In the genomic region with DNA sequence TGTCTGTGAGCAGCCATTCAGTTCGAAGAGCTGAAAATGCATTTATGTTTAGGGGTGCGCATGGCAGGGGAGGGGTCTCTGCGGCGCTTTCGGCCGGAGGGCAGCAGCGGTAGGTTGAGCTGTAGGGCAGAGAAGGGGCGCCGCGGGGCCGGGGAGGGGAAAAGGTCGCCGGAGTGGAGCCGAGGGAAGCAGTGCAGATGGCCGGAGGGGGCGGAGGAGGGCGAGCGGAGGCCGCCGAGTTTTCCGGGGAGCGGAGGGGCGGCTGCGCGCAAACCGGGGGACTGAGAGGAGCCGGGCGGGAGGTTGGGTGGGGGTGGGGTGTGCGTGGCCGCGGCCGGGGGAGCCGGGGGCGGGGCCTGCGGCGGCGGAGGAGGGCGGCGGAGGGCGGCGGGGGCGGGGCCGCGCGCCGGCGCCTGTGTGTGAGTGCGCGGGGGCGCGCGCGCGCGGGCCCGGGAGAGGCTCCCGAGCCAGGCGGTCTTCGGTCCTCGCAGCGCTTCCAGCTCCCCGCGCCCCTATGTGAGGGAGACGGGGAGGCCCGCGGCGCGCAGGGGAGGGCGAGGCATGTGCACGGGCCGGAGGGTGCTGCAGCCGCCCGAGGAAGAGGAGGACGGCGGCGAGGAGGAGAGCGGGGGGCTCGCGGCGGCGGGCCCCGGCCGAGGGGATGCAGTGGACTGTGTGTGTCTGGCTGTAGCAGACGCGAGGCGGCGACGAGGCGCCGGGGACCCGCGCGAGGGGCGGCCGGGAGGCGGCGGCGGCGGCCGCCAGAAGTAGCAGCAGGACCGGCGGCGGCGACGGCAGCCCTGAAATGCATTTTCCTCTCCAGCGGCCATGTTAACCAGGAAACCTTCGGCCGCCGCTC, we compare ENCODE assay signal across 8 cellular contexts. TPM values are rescaled to one million over a fixed set of nuclear protein-coding genes. Genes with fewer than 3 reads are reported as not detected.
DNase-seq lines count a peak whose midpoint lies in the region; ATAC-seq and TF ChIP-seq lines count a peak whose summit lies in the region.

DYRK2 (plus strand) TSS at position 440 of the 859 bp plus-strand sequence; CDS start at position 829, 389 bp downstream.

- H3K27ac Mint-ChIP-seq in activated CD4-positive, alpha-beta memory T cell treated with anti-CD3 and anti-CD28 coated beads for 36 hours: peak within 1 kb of the TSS; percentile 79

- peaks cover 4% of the 10 kb centered on the region for H3K27me3 ChIP-seq in ectodermal cell (ENCODE audit: control insufficient read depth, insufficient read depth, low read length, poor library complexity, severe bottlenecking)
- H3K27me3 ChIP-seq in lung (ENCODE audit: control insufficient read depth, insufficient read depth): no peaks in the 10 kb centered on the region

- H3K27me3 Mint-ChIP-seq in activated CD4-positive, alpha-beta memory T cell treated with anti-CD3 and anti-CD28 coated beads for 36 hours: no peaks in the 10 kb centered on the region

- no peak for DNase-seq in AG09309 (ENCODE audit: low read depth)
- peak; percentile 81 for DNase-seq in NCI-H510A treated with DMSO at 0.1 percent for 48 hours (lab: John Stamatoyannopoulos, UW)
- DNase-seq in activated CD4-positive, alpha-beta memory T cell treated with anti-CD3 and anti-CD28 coated beads for 36 hours: peak; percentile 75
- DNase-seq in lung (ENCODE audit: low spot score): peak; percentile 67
- peak; percentile 48 to 63 (median 54) for DNase-seq in stimulated activated CD4-positive, alpha-beta T cell treated with anti-CD3 and anti-CD28 coated beads, TNF-alpha, amount 100 ng/mL, for 4 hours (ENCODE audit: low read depth in 3 of 3)

- TF ChIP-seq CTCF in AG09309 (IDR thresholded peaks at IDR 0.05; ENCODE audit: control insufficient read depth, insufficient read depth, low read depth, low read length, missing control alignments) (peak; percentile 9), lung (IDR thresholded peaks at IDR 0.05; ENCODE audit: control extremely low read depth, extremely low read depth) (no peak)

- 0% methylated on average over 98 to 102 of the region's 109 CpGs for WGBS in ectodermal cell, 2 experiments
- WGBS in lung, 2 donors: 1% methylated on average over 63 to 108 of the region's 109 CpGs

- H3K9me3 ChIP-seq in ectodermal cell (ENCODE audit: control insufficient read depth, low read length): no peaks in the 10 kb centered on the region
- no peaks in the 10 kb centered on the region for H3K9me3 ChIP-seq in lung (ENCODE audit: control insufficient read depth in 2 of 2, insufficient read depth in 1 of 2, low read length in 1 of 2)

- intact Hi-C loops in activated CD4-positive, alpha-beta memory T cell treated with anti-CD3 and anti-CD28 coated beads for 36 hours (cut with micrococcal nuclease): loop anchor here (1.0 to 5.0 kb wide), 2 partner anchors 56 to 380 kb away; no protein-coding TSS in a partner anchor

- CTCF ChIA-PET in activated CD4-positive, alpha-beta memory T cell treated with anti-CD3 and anti-CD28 coated beads for 36 hours (lab: Charles Lee): interaction anchor here (0.7 to 3.7 kb wide), 8 partner anchors 10 to 364 kb away, joined by 3 to 19 read pairs (median 4); no protein-coding TSS in a partner anchor

- H3K36me3 ChIP-seq in ectodermal cell (ENCODE audit: control insufficient read depth, insufficient read depth, low read length) (no peaks in the 10 kb centered on the region), lung (ENCODE audit: control insufficient read depth in 2 of 2, insufficient read depth in 2 of 2, low read length in 2 of 2) (peaks cover 0 to 2% of the 10 kb centered on the region in 2 donors)

- no peaks in the 10 kb centered on the region for H3K9me3 Mint-ChIP-seq in activated CD4-positive, alpha-beta memory T cell treated with anti-CD3 and anti-CD28 coated beads for 36 hours

- H3K4me1 ChIP-seq in ectodermal cell (ENCODE audit: control insufficient read depth, insufficient read depth, low read length): peaks cover 12% of the 10 kb centered on the region
- peaks cover 5 to 7% of the 10 kb centered on the region in 2 donors for H3K4me1 ChIP-seq in lung (ENCODE audit: control insufficient read depth in 2 of 2, insufficient read depth in 2 of 2, low read length in 2 of 2)

- peaks cover 43% of the 10 kb centered on the region for H3K4me1 Mint-ChIP-seq in activated CD4-positive, alpha-beta memory T cell treated with anti-CD3 and anti-CD28 coated beads for 36 hours (ENCODE audit: low read depth)

- peak; percentile 54 for ATAC-seq in GM18867 (IDR thresholded peaks at IDR 0.05; ENCODE audit: unreplicated experiment)
- ATAC-seq in HG03095 (IDR thresholded peaks at IDR 0.05; ENCODE audit: unreplicated experiment): peak; percentile 51
- ATAC-seq in lung (ENCODE audit: insufficient read depth, low FRiP score): peak; percentile 56

- peaks cover 14% of the 10 kb centered on the region for H3K36me3 Mint-ChIP-seq in activated CD4-positive, alpha-beta memory T cell treated with anti-CD3 and anti-CD28 coated beads for 36 hours

- peak within 1 kb of the TSS; percentile 88 for H3K4me3 ChIP-seq in AG09309 (ENCODE audit: control insufficient read depth, low read depth, low read length)
- H3K4me3 ChIP-seq in ectodermal cell (ENCODE audit: insufficient read depth, low read depth, low read length): peak within 1 kb of the TSS; percentile 94
- peak within 1 kb of the TSS; percentile 79 for H3K4me3 ChIP-seq in lung

- POLR2A ChIA-PET in activated CD4-positive, alpha-beta memory T cell treated with anti-CD3 and anti-CD28 coated beads for 36 hours (lab: Charles Lee): interaction anchor here (0.6 to 2.8 kb wide), 3 partner anchors 328 to 1346 kb away, joined by 3 to 10 read pairs (median 3); partner anchors contain the start of genes CAND1 and HELB

- peak within 1 kb of the TSS; percentile 95 for H3K27ac ChIP-seq in ectodermal cell (ENCODE audit: insufficient read depth, low read depth, low read length, poor library complexity, severe bottlenecking)
- peak within 1 kb of the TSS; percentile 93 to 97 for H3K27ac ChIP-seq in lung (ENCODE audit: low read depth in 1 of 2, low read length in 1 of 2)

- peak within 1 kb of the TSS; percentile 85 for H3K4me3 Mint-ChIP-seq in activated CD4-positive, alpha-beta memory T cell treated with anti-CD3 and anti-CD28 coated beads for 36 hours

RNA-seq across cellular contexts. Expression of gene DYRK2, which starts in this region (rescaled TPM):
- total RNA-seq in activated CD4-positive, alpha-beta memory T cell treated with anti-CD3 and anti-CD28 coated beads for 36 hours: 10 to 100 TPM; 22.8 to 24.2 TPM
- 28.8 TPM for polyA plus RNA-seq in ectodermal cell (2013, experiment 1 of 4)
- 31.1 TPM for polyA plus RNA-seq in ectodermal cell (2013, experiment 2 of 4)
- polyA plus RNA-seq in ectodermal cell (2013, experiment 3 of 4): 25.4 TPM
- polyA plus RNA-seq in ectodermal cell (2013, experiment 4 of 4): 31.3 TPM
- 10 to 100 TPM; 19.4 to 34.9 TPM for total RNA-seq in lung
- 1 to 10 TPM; 3.1 to 5.9 TPM for polyA plus RNA-seq in lung
